22 cellular contexts compared by ENCODE assay signal in the genomic region with DNA sequence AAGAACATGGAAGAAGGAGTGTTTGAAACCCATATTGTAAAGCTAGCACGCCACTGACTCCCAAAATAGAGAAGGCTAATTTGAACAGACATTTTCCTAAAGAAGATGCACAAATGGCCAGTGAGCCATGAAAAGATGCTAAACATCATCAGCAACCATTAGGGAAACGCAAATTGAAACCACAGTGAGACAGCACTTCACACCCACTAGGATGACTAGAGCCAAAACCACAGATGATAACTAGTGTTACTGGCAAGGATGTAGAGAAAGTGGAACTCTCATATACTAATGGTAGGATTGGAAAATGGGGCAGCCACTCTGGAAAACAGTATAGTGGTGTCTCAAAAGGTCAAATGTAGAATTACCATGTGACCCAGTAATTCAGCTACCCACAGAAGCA. TPM values are rescaled to one million over a fixed set of nuclear protein-coding genes. Genes with fewer than 3 reads are reported as not detected.
"Had no signal": no experiment of that assay in that cellular context is flagged by ENCODE, and none has a peak within 500 bp of the region (broad histone marks: within the 10 kb centered on the region; RNA-seq: fewer than 3 reads in every experiment).

No MANE protein-coding gene starts in this region.

- H3K27ac Mint-ChIP-seq: activated naive CD8-positive, alpha-beta T cell treated with anti-CD3 and anti-CD28 coated beads for 36 hours; brain; nephron progenitor cell; stimulated activated naive B cell treated with anti-CD40 and anti-IgM and Interleukin-4, amounts not matched to agents 10 μg/mL and 1 μg/mL and 100 μg/mL, for 72 hours; T-cell had no signal

- H3K4me1 Mint-ChIP-seq: T-cell had no signal

- DNase-seq: activated CD4-positive, alpha-beta T cell treated with anti-CD3 and anti-CD28 coated beads, Interleukin-2, amount 50 U/mL, for 48 hours; activated gamma-delta T cell treated with Interleukin-2 at 50 U/mL for 16 hours; activated naive CD8-positive, alpha-beta T cell treated with anti-CD3 and anti-CD28 coated beads for 36 hours; amniotic stem cell; caudate nucleus; dorsolateral prefrontal cortex; gastrocnemius medialis; head of caudate nucleus; left lung; midbrain; nephron progenitor cell; nucleus accumbens; sigmoid colon; stimulated activated naive B cell treated with anti-CD40 and anti-IgM and Interleukin-4, amounts not matched to agents 10 μg/mL and 1 μg/mL and 100 μg/mL, for 72 hours; T-cell; T-helper 9 cell; tibial artery had no signal

- FAIRE-seq: colon had no signal

- H3K4me3 Mint-ChIP-seq: activated naive CD8-positive, alpha-beta T cell treated with anti-CD3 and anti-CD28 coated beads for 36 hours; brain; nephron progenitor cell; stimulated activated naive B cell treated with anti-CD40 and anti-IgM and Interleukin-4, amounts not matched to agents 10 μg/mL and 1 μg/mL and 100 μg/mL, for 72 hours; T-cell had no signal

- H3K27me3 ChIP-seq: gastrocnemius medialis, sigmoid colon, tibial artery, vagina had no signal

- H3K27ac ChIP-seq: dorsolateral prefrontal cortex, gastrocnemius medialis, left lung, sigmoid colon, tibial artery, vagina, VCaP had no signal

- H3K4me3 ChIP-seq: dorsolateral prefrontal cortex, gastrocnemius medialis, left lung, sigmoid colon, tibial artery, vagina had no signal

- H3K4me1 ChIP-seq: gastrocnemius medialis, left lung had no signal

- H3K9me3 ChIP-seq: gastrocnemius medialis, tibial artery, vagina had no signal

- H3K36me3 Mint-ChIP-seq: activated naive CD8-positive, alpha-beta T cell treated with anti-CD3 and anti-CD28 coated beads for 36 hours; T-cell had no signal

- ATAC-seq: gastrocnemius medialis; left lung; stimulated activated naive B cell treated with anti-CD40 and anti-IgM and Interleukin-4, amounts not matched to agents 10 μg/mL and 1 μg/mL and 100 μg/mL, for 72 hours; T-cell had no signal

- H3K36me3 ChIP-seq: gastrocnemius medialis, left lung, sigmoid colon, tibial artery, vagina had no signal

RNA-seq across cellular contexts. Expression of gene BMP7, which starts 58.2 kb away (rescaled TPM):
- total RNA-seq: activated naive CD8-positive, alpha-beta T cell treated with anti-CD3 and anti-CD28 coated beads for 36 hours; lung microvascular endothelial cell; T-cell had no signal
